10 cellular contexts compared by ENCODE assay signal in the genomic region with DNA sequence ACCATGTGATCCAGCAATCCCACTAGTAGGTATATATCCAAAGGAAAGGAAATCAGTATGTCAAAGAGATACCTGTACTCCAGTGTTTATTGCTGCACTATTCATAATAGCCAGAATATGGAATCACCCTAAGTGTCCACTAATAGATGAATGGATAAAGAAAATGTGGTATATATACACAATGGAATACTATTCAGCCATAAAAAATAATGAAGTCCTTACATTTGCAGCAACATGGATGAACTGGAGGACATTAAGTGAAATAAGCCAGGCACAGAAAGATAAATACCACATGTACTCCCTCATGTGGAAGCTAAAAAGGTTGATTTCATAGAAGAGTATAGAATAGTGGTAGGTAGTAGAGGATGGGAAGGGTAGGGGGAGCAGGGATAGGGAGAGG.
"Had no signal": no experiment of that assay in that cellular context is flagged by ENCODE, and none has a peak within 500 bp of the region (broad histone marks: within the 10 kb centered on the region; RNA-seq: fewer than 3 reads in every experiment).

No MANE protein-coding gene starts in this region.

- H3K27me3 Mint-ChIP-seq: IgD-negative memory B cell had no signal

- H3K27ac ChIP-seq: GM23248, HL-60, KMS-11 had no signal

- H3K9me3 ChIP-seq: HAP-1 had no signal

- H3K4me2 ChIP-seq: KMS-11 had no signal

- H2AFZ ChIP-seq: GM23248 had no signal

- H3K4me3 Mint-ChIP-seq: IgD-negative memory B cell had no signal

- H3K4me1 ChIP-seq: HAP-1 had no signal

- DNase-seq: GM23248, GOT3, H7, KBM-7 had no signal

- H3K27ac Mint-ChIP-seq: IgD-negative memory B cell had no signal

- H3K9ac ChIP-seq: GM23248, KMS-11 had no signal

- H3K4me3 ChIP-seq: GM23248, HAP-1 had no signal

- ATAC-seq: HCT116, HepG2 had no signal
